In the genomic region with DNA sequence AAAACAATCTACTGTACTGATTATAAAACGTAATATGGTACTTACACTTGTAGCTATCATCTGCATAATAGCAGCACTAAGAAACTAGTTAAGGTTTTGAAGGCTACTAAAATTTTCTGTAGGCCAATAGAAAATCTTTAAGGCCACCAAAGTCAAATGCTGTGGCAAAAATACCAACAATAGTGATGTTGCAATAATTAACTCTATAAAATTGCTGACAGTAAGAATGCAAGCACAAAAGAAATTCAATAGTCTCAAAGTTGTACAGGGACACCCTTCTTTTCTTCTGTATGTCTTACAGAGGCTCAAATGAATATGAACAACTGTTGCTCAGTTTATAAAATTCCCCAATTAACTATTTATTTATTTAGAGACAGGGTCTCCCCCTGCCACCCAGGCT, we compare ENCODE assay signal across 17 cellular contexts.
DNase-seq lines count a peak whose midpoint lies in the region; ATAC-seq, FAIRE-seq and TF ChIP-seq lines count a peak whose summit lies in the region.
"Had no signal": no experiment of that assay in that cellular context is flagged by ENCODE, and none has a peak within 500 bp of the region (broad histone marks: within the 10 kb centered on the region; RNA-seq: fewer than 3 reads in every experiment).

No MANE protein-coding gene starts in this region.

- no peak overlapping the region for H4K8ac ChIP-seq in IMR-90 (ENCODE audit: low read depth in 2 of 2, low read length in 2 of 2)

- no peak for TF ChIP-seq POLR2A in IMR-90 (IDR thresholded peaks at IDR 0.05; ENCODE audit: low read depth, low read length)
- TF ChIP-seq POLR2A in esophagus squamous epithelium (IDR thresholded peaks at IDR 0.05): no peak

- ATAC-seq in IMR-90 (ENCODE audit: low read depth) (no peak), aorta (ENCODE audit: low FRiP score) (no peak), GM18511 (IDR thresholded peaks at IDR 0.05; ENCODE audit: unreplicated experiment) (no peak)

- H3K36me3 ChIP-seq in IMR-90 (ENCODE audit: control insufficient read depth, insufficient read depth, low read length) (no peaks in the 10 kb centered on the region), astrocyte (ENCODE audit: insufficient read depth, low read length) (no peaks in the 10 kb centered on the region), aorta (ENCODE audit: control insufficient read depth in 1 of 2, insufficient read depth in 2 of 2, low read length in 1 of 2) (peaks cover 0 to 2% of the 10 kb centered on the region in 2 donors), esophagus squamous epithelium (peaks cover 0 to 12% (median 5%) of the 10 kb centered on the region in 3 donors)

- BruUV-seq in IMR-90 (replicated peaks; lab: Mats Ljungman, UMichigan): no TSS peak

- WGBS in IMR-90 (ENCODE audit: extremely low coverage in 2 of 2, insufficient read length in 1 of 2), 2 experiments: no CpG with 5 or more reads among the region's 1 CpG
- WGBS in aorta, 2 donors: 89 to 95% methylated on average over 1 of the region's 1 CpG
- WGBS in esophagus squamous epithelium, 2 donors: 93 to 96% methylated on average over 1 of the region's 1 CpG

- no peak overlapping the region for H4K91ac ChIP-seq in IMR-90 (ENCODE audit: insufficient read depth, low read depth, low read length)

- POLR2A ChIA-PET in IMR-90 (lab: Charles Lee; ENCODE audit: unreplicated experiment): interaction anchor here (0.6 kb wide), 1 partner anchor 112 kb away, joined by 4 read pairs; no protein-coding TSS in a partner anchor

- H3K18ac ChIP-seq in IMR-90 (ENCODE audit: low read depth, low read length): no peak overlapping the region

- H3K4me1 ChIP-seq in IMR-90 (ENCODE audit: control insufficient read depth, insufficient read depth, low read length) (peaks cover 6% of the 10 kb centered on the region; the same call in 1 of the 2 replicates), astrocyte (ENCODE audit: insufficient read depth, low read length) (peaks cover 10% of the 10 kb centered on the region), aorta (ENCODE audit: control insufficient read depth in 1 of 2, insufficient read depth in 2 of 2, low read length in 2 of 2) (no peaks in the 10 kb centered on the region), esophagus squamous epithelium (peaks cover 3 to 14% (median 4%) of the 10 kb centered on the region in 3 donors)

- intact Hi-C loops in IMR-90 (cut with micrococcal nuclease) (loop anchor here (2.0 kb wide), 1 partner anchor 61 kb away; a partner anchor contains a TSS), aorta (cut with DNase I) (loop anchor here in 1 of 2 donors (10.0 kb wide), 1 partner anchor 103 kb away; no protein-coding TSS in a partner anchor), esophagus squamous epithelium (cut with DNase I) (no loop called here)

- no peak overlapping the region for H3K27ac Mint-ChIP-seq in astrocyte (ENCODE audit: unreplicated experiment)

- H3K79me1 ChIP-seq in IMR-90 (ENCODE audit: low read depth in 1 of 2, low read length in 2 of 2): peaks cover 17 to 18% of the 10 kb centered on the region in 2 experiments

- H3K27me3 ChIP-seq in IMR-90 (ENCODE audit: control insufficient read depth, insufficient read depth, low read length) (no peaks in the 10 kb centered on the region), astrocyte (ENCODE audit: insufficient read depth, low read length) (no peaks in the 10 kb centered on the region), aorta (ENCODE audit: control insufficient read depth in 1 of 2, insufficient read depth in 2 of 2, low read length in 1 of 2) (no peaks in the 10 kb centered on the region), esophagus squamous epithelium (no peaks in the 10 kb centered on the region)
- H3K27me3 ChIP-seq: BLaER1 treated with 17β-estradiol and CSF1 and Interleukin-3, amounts not matched to agents 10 nM and 100 nM had no signal

- H3K9ac ChIP-seq in IMR-90 (ENCODE audit: low read depth, low read length) (no peak overlapping the region), astrocyte (ENCODE audit: low read length) (no peak overlapping the region)

- no peak overlapping the region for H3K4ac ChIP-seq in IMR-90 (ENCODE audit: low read depth, low read length)

- peaks cover 10% of the 10 kb centered on the region for H3K79me2 ChIP-seq in astrocyte (ENCODE audit: insufficient read depth, low read length)

- no peak overlapping the region for H3K14ac ChIP-seq in IMR-90 (replicated peaks; ENCODE audit: low read depth, low read length)

- no peak overlapping the region for H3K4me3 ChIP-seq in IMR-90 (ENCODE audit: insufficient read depth, low read depth, low read length)
- no peak overlapping the region for H3K4me3 ChIP-seq in astrocyte (ENCODE audit: insufficient read depth, low read depth, low read length)
- H3K4me3 ChIP-seq in aorta (ENCODE audit: low read length in 2 of 2): no peak overlapping the region
- no peak overlapping the region for H3K4me3 ChIP-seq in esophagus squamous epithelium
- H3K4me3 ChIP-seq: BLaER1 treated with 17β-estradiol and CSF1 and Interleukin-3, amounts not matched to agents 10 nM and 100 nM; HAP-1 had no signal

- H3K23ac ChIP-seq in IMR-90 (ENCODE audit: low read depth, low read length): no peak overlapping the region

- H4K5ac ChIP-seq in IMR-90 (ENCODE audit: low read depth, low read length): no peak overlapping the region

- H3K27ac ChIP-seq in IMR-90 (ENCODE audit: insufficient read depth, low read length) (no peak overlapping the region), astrocyte (ENCODE audit: low read depth, low read length) (no peak overlapping the region), aorta (ENCODE audit: low read depth in 1 of 2, low read length in 2 of 2) (no peak overlapping the region), esophagus squamous epithelium (no peak overlapping the region)

- no peak overlapping the region for H2AK9ac ChIP-seq in IMR-90 (replicated peaks; ENCODE audit: low read depth, low read length, poor library complexity)

- in situ Hi-C loops in IMR-90 (cut with MboI; ENCODE audit: low sequenced_read_pairs): loop anchor here (5.0 kb wide), 1 partner anchor 101 kb away; no protein-coding TSS in a partner anchor

- no peak overlapping the region for H2BK15ac ChIP-seq in IMR-90 (ENCODE audit: low read depth, low read length)

- TF ChIP-seq CTCF in IMR-90 (conservative IDR thresholded peaks at IDR 0.05; ENCODE audit: low read depth, low read length) (no peak), astrocyte (IDR thresholded peaks at IDR 0.05; ENCODE audit: insufficient read depth, low read depth, low read length) (no peak), esophagus squamous epithelium (IDR thresholded peaks at IDR 0.05) (no peak)

- H2AFZ ChIP-seq in IMR-90 (replicated peaks; ENCODE audit: low read length, poor library complexity) (no peak overlapping the region), astrocyte (ENCODE audit: low read depth, low read length) (no peak overlapping the region)

- H3K56ac ChIP-seq in IMR-90 (ENCODE audit: extremely low read depth, insufficient read depth, low read length): no peak overlapping the region

- CTCF ChIA-PET in IMR-90 (lab: Yijun Ruan, JAX): interaction anchor here (1.1 to 1.4 kb wide), 2 partner anchors 341 kb away, joined by 4 to 5 read pairs; no protein-coding TSS in a partner anchor

- peak; percentile 39 for FAIRE-seq in astrocyte (lab: Jason Lieb, UNC)
- FAIRE-seq: G401.6, GM12891 had no signal

- H3K9me3 ChIP-seq in IMR-90 (ENCODE audit: control insufficient read depth, insufficient read depth, low read length) (no peaks in the 10 kb centered on the region), astrocyte (ENCODE audit: insufficient read depth, low read depth, low read length) (no peaks in the 10 kb centered on the region), aorta (ENCODE audit: control insufficient read depth, low read length) (no peaks in the 10 kb centered on the region), esophagus squamous epithelium (no peaks in the 10 kb centered on the region)
- H3K9me3 ChIP-seq: HAP-1 had no signal

- H2BK5ac ChIP-seq in IMR-90 (ENCODE audit: low read depth, low read length, poor library complexity, severe bottlenecking): no peak overlapping the region

- H3K9me1 ChIP-seq in IMR-90 (ENCODE audit: insufficient read depth, low read length): peaks cover 6% of the 10 kb centered on the region; the same call in 1 of the 2 replicates

- H3K4me2 ChIP-seq in IMR-90 (ENCODE audit: low read depth, low read length): no peak overlapping the region
- no peak overlapping the region for H3K4me2 ChIP-seq in astrocyte (ENCODE audit: low read length)

- no peak for TF ChIP-seq RAD21 in IMR-90 (IDR thresholded peaks at IDR 0.05; ENCODE audit: low read length)

- no peak overlapping the region for H2AK5ac ChIP-seq in IMR-90 (ENCODE audit: low read depth, low read length)

- dilution Hi-C loops in IMR-90 (cut with HindIII; ENCODE audit: low sequenced_read_pairs, unreplicated experiment): no loop called here

- no peaks in the 10 kb centered on the region for H3K9me3 Mint-ChIP-seq in astrocyte (ENCODE audit: unreplicated experiment)
- H3K9me3 Mint-ChIP-seq: HFFc6 had no signal

- H3K36me3 Mint-ChIP-seq in astrocyte (ENCODE audit: low read depth, unreplicated experiment): peaks cover 5% of the 10 kb centered on the region

- peaks cover 23% of the 10 kb centered on the region for H3K4me1 Mint-ChIP-seq in astrocyte (ENCODE audit: low read depth, unreplicated experiment)

- peak; percentile 16 for DNase-seq in EH (ENCODE audit: low read depth)
- no peak for DNase-seq in IMR-90
- no peak for DNase-seq in astrocyte (ENCODE audit: low read depth)
- peak; percentile 8 for DNase-seq in renal cortical epithelial cell (ENCODE audit: low read depth)
- no peak for DNase-seq in aorta
- no peak for DNase-seq in T-helper 9 cell
- no peak for DNase-seq in esophagus squamous epithelium (lab: John Stamatoyannopoulos, UW)
- DNase-seq: ACHN; CD4-positive, CD25-positive, alpha-beta regulatory T cell; DMS79; GOT3; HFFc6 had no signal

- no peaks in the 10 kb centered on the region for H3K27me3 Mint-ChIP-seq in astrocyte (ENCODE audit: low read depth, unreplicated experiment)
- H3K27me3 Mint-ChIP-seq: CD4-positive, CD25-positive, alpha-beta regulatory T cell had no signal

- H4K20me1 ChIP-seq in IMR-90 (ENCODE audit: insufficient read depth, low read length) (peaks cover 2% of the 10 kb centered on the region; the same call in 1 of the 2 replicates), astrocyte (ENCODE audit: insufficient read depth, low read length) (peaks cover 3% of the 10 kb centered on the region)

- no peak overlapping the region for H3K4me3 Mint-ChIP-seq in astrocyte (ENCODE audit: unreplicated experiment)
- H3K4me3 Mint-ChIP-seq: CD4-positive, CD25-positive, alpha-beta regulatory T cell had no signal

- no peak overlapping the region for H2BK20ac ChIP-seq in IMR-90 (ENCODE audit: low read depth, low read length)

- H2BK120ac ChIP-seq in IMR-90 (ENCODE audit: low read depth, low read length): no peak overlapping the region

TF ChIP-seq in IMR-90, 13 proteins besides CTCF, POLR2A, EP300 and RAD21:
- TF ChIP-seq BHLHE40 (IDR thresholded peaks at IDR 0.05; ENCODE audit: low read depth, low read length) (no peak), NFE2L2 (IDR thresholded peaks at IDR 0.05; ENCODE audit: low read depth, low read length) (no peak), CEBPB (IDR thresholded peaks at IDR 0.05; ENCODE audit: low read depth, low read length) (peak; percentile 57), MXI1 (IDR thresholded peaks at IDR 0.05; ENCODE audit: borderline replicate concordance, low read depth, low read length) (no peak), RFX5 (IDR thresholded peaks at IDR 0.05; ENCODE audit: low read depth, low read length) (no peak)

Comparison
In these comparisons a context has a peak if more than half of its experiments do, and no peak if none do; other contexts are left out.
1. DNase-seq: peak in EH (single experiment) and renal cortical epithelial cell (single experiment); none in IMR-90 (single experiment), astrocyte (single experiment), aorta (0 of 2), T-helper 9 cell (single experiment) and esophagus squamous epithelium (single experiment).